ENCODE assay signal across 8 cellular contexts in genomic region chr2:237572021-237572741, GRCh38. TPM values are rescaled to one million over a fixed set of nuclear protein-coding genes. Genes with fewer than 3 reads are reported as not detected.
A peak's percentile ranks its signal among the peaks of the same experiment; 100 is the strongest.
DNase-seq lines count a peak whose midpoint lies in the region; ATAC-seq and TF ChIP-seq lines count a peak whose summit lies in the region.

No MANE protein-coding gene starts in this region.

- no peaks in the 10 kb centered on the region for H3K9me3 Mint-ChIP-seq in activated CD4-positive, alpha-beta T cell treated with anti-CD3 and anti-CD28 coated beads, Interleukin-2, amount 10 ng/mL, durations not matched to agents 24 days and 14 days

- CTCF ChIA-PET in AG04449 (lab: Yijun Ruan, JAX), result interaction anchor here (0.6 to 7.9 kb wide), 117 partner anchors 10 to 510 kb away, joined by 3 to 291 read pairs (median 6); partner anchors contain the start of genes COL6A3, COPS8 and MLPH

- no peaks in the 10 kb centered on the region for H3K36me3 Mint-ChIP-seq in activated CD4-positive, alpha-beta T cell treated with anti-CD3 and anti-CD28 coated beads, Interleukin-2, amount 10 ng/mL, durations not matched to agents 24 days and 14 days (ENCODE audit: low read depth)

- no peak overlapping the region for H3K4me3 Mint-ChIP-seq in activated CD4-positive, alpha-beta T cell treated with anti-CD3 and anti-CD28 coated beads, Interleukin-2, amount 10 ng/mL, durations not matched to agents 24 days and 14 days

- H3K4me3 ChIP-seq in AG04449 (ENCODE audit: low read depth, low read length) (0 out of 2 replicates have a peak overlapping the region, but pooled peaks have one; percentile 6), lower leg skin (ENCODE audit: low read depth, poor library complexity, severe bottlenecking) (no peak overlapping the region)

- ATAC-seq in GM18861 (IDR thresholded peaks at IDR 0.05; ENCODE audit: unreplicated experiment) (peak; percentile 81), HG03280 (IDR thresholded peaks at IDR 0.05; ENCODE audit: unreplicated experiment) (peak; percentile 91)

- H3K27ac Mint-ChIP-seq in activated CD4-positive, alpha-beta T cell treated with anti-CD3 and anti-CD28 coated beads, Interleukin-2, amount 10 ng/mL, durations not matched to agents 24 days and 14 days, result no peak overlapping the region

- intact Hi-C loops in activated CD4-positive, alpha-beta T cell treated with anti-CD3 and anti-CD28 coated beads, Interleukin-2, amount 10 ng/mL, durations not matched to agents 24 days and 14 days (cut with micrococcal nuclease), result loop anchor here (1.0 to 5.0 kb wide), 4 partner anchors 60 to 450 kb away; no protein-coding TSS in a partner anchor
- intact Hi-C loops in lower leg skin (cut with DNase I; ENCODE audit: low total_unique reads), result loop anchor here (5.0 kb wide), 1 partner anchor 60 kb away; no protein-coding TSS in a partner anchor

- H3K4me1 Mint-ChIP-seq in activated CD4-positive, alpha-beta T cell treated with anti-CD3 and anti-CD28 coated beads, Interleukin-2, amount 10 ng/mL, durations not matched to agents 24 days and 14 days, result peaks cover 5% of the 10 kb centered on the region

- TF ChIP-seq CTCF in AG04449 (IDR thresholded peaks at IDR 0.05; ENCODE audit: insufficient read depth, low read length, missing control alignments), result peak; percentile 100
- TF ChIP-seq CTCF in lower leg skin (IDR thresholded peaks at IDR 0.05), result peak in 1 of 3 donors; percentile 97

- 9% methylated on average over 24 of the region's 24 CpGs for WGBS in lower leg skin, 2 donors

- no peaks in the 10 kb centered on the region for H3K27me3 Mint-ChIP-seq in activated CD4-positive, alpha-beta T cell treated with anti-CD3 and anti-CD28 coated beads, Interleukin-2, amount 10 ng/mL, durations not matched to agents 24 days and 14 days

- DNase-seq in AG04449 (ENCODE audit: low read depth, low spot score) (peak; percentile 59), NCI-H510A (lab: John Stamatoyannopoulos, UW) (peak; percentile 86), cortex of kidney (lab: John Stamatoyannopoulos, UW) (peak; percentile 71), lower leg skin (ENCODE audit: low spot score in 2 of 2) (peak; percentile 85 to 97)
- DNase-seq in activated CD4-positive, alpha-beta T cell treated with anti-CD3 and anti-CD28 coated beads, Interleukin-2, amount 10 ng/mL, durations not matched to agents 24 days and 14 days, result peak; percentile 95
- DNase-seq in stimulated activated CD4-positive, alpha-beta T cell treated with anti-CD3 and anti-CD28 coated beads, Interleukin-4, amount 100 ng/mL, for 4 hours, result peak; percentile 78 to 92

- TF ChIP-seq POLR2A in lower leg skin (IDR thresholded peaks at IDR 0.05), result no peak

- POLR2A ChIA-PET in AG04449 (lab: Yijun Ruan, JAX), result interaction anchor here (1.1 to 1.7 kb wide), 2 partner anchors 40 to 60 kb away, joined by 5 to 6 read pairs; no protein-coding TSS in a partner anchor

RNA-seq across cellular contexts. Expression of gene PRLH, which starts 5.8 kb away (rescaled TPM):
- not detected in 2 replicates for total RNA-seq in activated CD4-positive, alpha-beta T cell treated with anti-CD3 and anti-CD28 coated beads, Interleukin-2, amount 10 ng/mL, durations not matched to agents 24 days and 14 days
- not detected for total RNA-seq in lower leg skin

RNA-seq across cellular contexts. Expression of gene RAB17, which starts 18.4 kb away (rescaled TPM):
- 0.26 TPM in 1 of 2 replicates, not detected in the other for total RNA-seq in activated CD4-positive, alpha-beta T cell treated with anti-CD3 and anti-CD28 coated beads, Interleukin-2, amount 10 ng/mL, durations not matched to agents 24 days and 14 days
- total RNA-seq in lower leg skin, result 1 to 10 TPM; 1.7 to 6.3 (median 2.8) TPM

RNA-seq across cellular contexts. Expression of gene LRRFIP1, which starts 55.2 kb away (rescaled TPM):
- total RNA-seq in activated CD4-positive, alpha-beta T cell treated with anti-CD3 and anti-CD28 coated beads, Interleukin-2, amount 10 ng/mL, durations not matched to agents 24 days and 14 days, result 210 and 216 TPM in 2 replicates
- 10 to 100 TPM; 45.5 to 88.0 (median 67.5) TPM for total RNA-seq in lower leg skin
